1 cellular context compared by ENCODE assay signal in genomic region chr11:797300-798092, GRCh38.
TF ChIP-seq lines count a peak whose summit lies in the region.

No MANE protein-coding gene starts in this region.

TF ChIP-seq in HepG2, 621 proteins besides CTCF, POLR2A, EP300 and RAD21 (continued from another document and continues in another):
- peak in 1 of 2 experiments; percentile 70; a peak in 3 of 4 replicates for TF ChIP-seq HMGXB4 (CRISPR knock-in tag; IDR thresholded peaks at IDR 0.05; ENCODE audit: borderline replicate concordance in 1 of 2, low read depth in 1 of 2)
- TF ChIP-seq IRF1 (CRISPR knock-in tag; IDR thresholded peaks at IDR 0.05; ENCODE audit: low read depth): no peak
- no peak for TF ChIP-seq NAIF1 (CRISPR knock-in tag; IDR thresholded peaks at IDR 0.05; ENCODE audit: borderline replicate concordance)
- TF ChIP-seq PBX3 (CRISPR knock-in tag; IDR thresholded peaks at IDR 0.05; ENCODE audit: borderline replicate concordance): no peak
- no peak for TF ChIP-seq EED (CRISPR knock-in tag; IDR thresholded peaks at IDR 0.05)
- TF ChIP-seq CC2D1A (CRISPR knock-in tag; IDR thresholded peaks at IDR 0.05): no peak
- no peak for TF ChIP-seq ZNF550 (CRISPR knock-in tag; IDR thresholded peaks at IDR 0.05; ENCODE audit: borderline replicate concordance)
- no peak for TF ChIP-seq TOPORS (CRISPR knock-in tag; IDR thresholded peaks at IDR 0.05)
- no peak for TF ChIP-seq TERF1 (CRISPR knock-in tag; IDR thresholded peaks at IDR 0.05)
- peak; percentile 71 for TF ChIP-seq ZFX (CRISPR knock-in tag; IDR thresholded peaks at IDR 0.05; ENCODE audit: low read depth)
- TF ChIP-seq SP1 (IDR thresholded peaks at IDR 0.05): no peak
- no peak for TF ChIP-seq SP1 (CRISPR knock-in tag; IDR thresholded peaks at IDR 0.05)
- no peak for TF ChIP-seq TBX3 (IDR thresholded peaks at IDR 0.05; ENCODE audit: borderline replicate concordance)
- TF ChIP-seq ZNF564 (CRISPR knock-in tag; IDR thresholded peaks at IDR 0.05): no peak; the same call in 1 of the 2 replicates
- TF ChIP-seq ZNF691 (CRISPR knock-in tag; IDR thresholded peaks at IDR 0.05; ENCODE audit: borderline replicate concordance, low read depth): no peak
- no peak for TF ChIP-seq ZNF746 (CRISPR knock-in tag; IDR thresholded peaks at IDR 0.05)
- TF ChIP-seq ZKSCAN8 (CRISPR knock-in tag; IDR thresholded peaks at IDR 0.05; ENCODE audit: borderline replicate concordance): no peak
- no peak for TF ChIP-seq DR1 (CRISPR knock-in tag; IDR thresholded peaks at IDR 0.05)
- TF ChIP-seq MEIS1 (CRISPR knock-in tag; IDR thresholded peaks at IDR 0.05; ENCODE audit: borderline replicate concordance): no peak
- no peak for TF ChIP-seq SRSF4 (IDR thresholded peaks at IDR 0.05; ENCODE audit: low read depth, low read length, poor library complexity, severe bottlenecking)
- TF ChIP-seq ZNF687 (CRISPR knock-in tag; IDR thresholded peaks at IDR 0.05): peak; percentile 69
- no peak for TF ChIP-seq ZNF143 (CRISPR knock-in tag; IDR thresholded peaks at IDR 0.05)
- TF ChIP-seq ZNF839 (CRISPR knock-in tag; IDR thresholded peaks at IDR 0.05; ENCODE audit: borderline replicate concordance): no peak
- TF ChIP-seq ZSCAN20 (CRISPR knock-in tag; IDR thresholded peaks at IDR 0.05; ENCODE audit: borderline replicate concordance): no peak
- no peak for TF ChIP-seq ZBTB4 (CRISPR knock-in tag; IDR thresholded peaks at IDR 0.05; ENCODE audit: borderline replicate concordance)
- no peak for TF ChIP-seq HNRNPUL1 (IDR thresholded peaks at IDR 0.05; ENCODE audit: low read depth, low read length)
- peak; percentile 60; the same call in 1 of the 2 replicates for TF ChIP-seq ZNF430 (CRISPR knock-in tag; IDR thresholded peaks at IDR 0.05)
- no peak; the same call in 1 of the 2 replicates for TF ChIP-seq BCL3 (CRISPR knock-in tag; IDR thresholded peaks at IDR 0.05)
- TF ChIP-seq PAF1 (CRISPR knock-in tag; IDR thresholded peaks at IDR 0.05): no peak
- peak; percentile 8; the same call in 1 of the 2 replicates for TF ChIP-seq ZNF607 (CRISPR knock-in tag; IDR thresholded peaks at IDR 0.05; ENCODE audit: borderline replicate concordance)
- TF ChIP-seq CREBL2 (CRISPR knock-in tag; IDR thresholded peaks at IDR 0.05; ENCODE audit: borderline replicate concordance): no peak
- no peak for TF ChIP-seq MAF1 (CRISPR knock-in tag; IDR thresholded peaks at IDR 0.05; ENCODE audit: borderline replicate concordance)
- TF ChIP-seq ELF1 (CRISPR knock-in tag; IDR thresholded peaks at IDR 0.05): no peak
- TF ChIP-seq GATA4 (IDR thresholded peaks at IDR 0.05; ENCODE audit: borderline replicate concordance, low read depth): no peak
- TF ChIP-seq NCOA5 (CRISPR knock-in tag; IDR thresholded peaks at IDR 0.05): no peak
- no peak for TF ChIP-seq SUZ12 (IDR thresholded peaks at IDR 0.05; ENCODE audit: low read depth, low read length)
- no peak for TF ChIP-seq ZNF576 (CRISPR knock-in tag; IDR thresholded peaks at IDR 0.05)
- TF ChIP-seq RBAK (CRISPR knock-in tag; IDR thresholded peaks at IDR 0.05): no peak
- TF ChIP-seq ZFP36L2 (CRISPR knock-in tag; IDR thresholded peaks at IDR 0.05): no peak
- no peak for TF ChIP-seq HNRNPLL (IDR thresholded peaks at IDR 0.05; ENCODE audit: low read depth, low read length, poor library complexity, severe bottlenecking)
- no peak for TF ChIP-seq ZNF570 (CRISPR knock-in tag; IDR thresholded peaks at IDR 0.05; ENCODE audit: borderline replicate concordance)
- TF ChIP-seq ATF1 (CRISPR knock-in tag; IDR thresholded peaks at IDR 0.05): no peak
- TF ChIP-seq JUNB (CRISPR knock-in tag; IDR thresholded peaks at IDR 0.05; ENCODE audit: borderline replicate concordance): no peak
- TF ChIP-seq MIXL1 (CRISPR knock-in tag; IDR thresholded peaks at IDR 0.05): no peak
- 0 out of 2 replicates have a peak, but pooled peaks have one; percentile 62 for TF ChIP-seq ZBTB42 (CRISPR knock-in tag; IDR thresholded peaks at IDR 0.05)
- no peak; the same call in 1 of the 2 replicates for TF ChIP-seq CSRNP1 (CRISPR knock-in tag; IDR thresholded peaks at IDR 0.05)
- TF ChIP-seq ZNF224 (CRISPR knock-in tag; IDR thresholded peaks at IDR 0.05): 0 out of 2 replicates have a peak, but pooled peaks have one; percentile 70
- no peak for TF ChIP-seq TEAD2 (CRISPR knock-in tag; IDR thresholded peaks at IDR 0.05)
- TF ChIP-seq GZF1 (CRISPR knock-in tag; IDR thresholded peaks at IDR 0.05): no peak
- TF ChIP-seq THYN1 (CRISPR knock-in tag; IDR thresholded peaks at IDR 0.05; ENCODE audit: borderline replicate concordance, low read depth): no peak
- peak; percentile 51; the same call in 1 of the 2 replicates for TF ChIP-seq ZBTB20 (CRISPR knock-in tag; IDR thresholded peaks at IDR 0.05; ENCODE audit: borderline replicate concordance, low read depth)
